Comparison of ENCODE assay signal across 8 cellular contexts in the genomic region with DNA sequence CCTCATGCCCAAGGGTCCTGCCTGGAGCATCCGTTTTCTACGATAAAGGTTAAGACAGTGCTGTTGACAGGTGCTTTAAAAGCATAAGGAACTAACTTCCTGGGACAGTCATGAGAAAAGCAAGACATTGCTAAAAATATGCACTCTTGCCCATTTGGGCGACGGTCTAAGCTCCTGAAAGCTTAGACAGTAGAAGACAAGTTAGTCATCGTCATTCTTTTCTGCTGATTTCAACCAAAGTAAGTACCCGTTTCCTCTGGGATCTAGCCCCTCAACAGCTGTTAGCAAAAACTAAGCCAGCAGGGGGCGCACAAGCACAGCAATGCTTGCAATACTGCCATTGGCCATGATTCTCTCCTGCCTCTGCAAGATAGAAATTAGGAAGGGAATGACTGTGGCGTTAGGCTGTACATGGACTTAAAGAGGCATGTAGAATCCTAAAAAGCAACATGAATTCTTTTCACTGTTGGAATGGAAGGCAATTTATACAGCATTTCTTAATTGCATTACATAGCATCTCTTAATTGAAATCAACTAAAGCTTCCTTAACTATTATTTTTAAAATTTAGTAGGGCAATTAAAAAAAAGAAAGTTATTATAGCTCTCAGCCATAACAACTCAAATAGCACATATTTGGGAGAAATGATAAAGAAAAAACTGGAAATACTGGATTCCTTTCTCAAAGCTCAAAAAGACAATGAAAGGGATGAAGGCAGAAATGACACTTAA.
DNase-seq lines count a peak whose midpoint lies in the region; ATAC-seq, FAIRE-seq and TF ChIP-seq lines count a peak whose summit lies in the region.

No MANE protein-coding gene starts in this region.

- POLR2A ChIA-PET in HCT116 (lab: Charles Lee) (no interaction called here), SK-N-SH (lab: Yijun Ruan, JAX) (no interaction called here)

- TF ChIP-seq EP300 in SK-N-SH (IDR thresholded peaks at IDR 0.05; ENCODE audit: borderline replicate concordance in 1 of 2, low read depth in 1 of 2, low read length in 1 of 2), result no peak

- peak overlapping the region; percentile 24; the same call in 1 of the 2 replicates for H3K4me2 ChIP-seq in HCT116 (ENCODE audit: low read length)
- no peak overlapping the region for H3K4me2 ChIP-seq in SK-N-SH

- no peaks in the 10 kb centered on the region for H3K36me3 Mint-ChIP-seq in activated naive CD4-positive, alpha-beta T cell treated with anti-CD3 and anti-CD28 coated beads for 36 hours (ENCODE audit: low read depth)

- TF ChIP-seq RAD21 in HCT116 (IDR thresholded peaks at IDR 0.05; ENCODE audit: low read depth) (peak; percentile 74), SK-N-SH (IDR thresholded peaks at IDR 0.05; ENCODE audit: low read length) (peak; percentile 82)

- peak; percentile 69 for DNase-seq in HCT116 (ENCODE audit: low read depth, low spot score)
- peak; percentile 93 for DNase-seq in NCI-H1105 treated with DMSO at 0.1 percent for 48 hours (lab: John Stamatoyannopoulos, UW)
- peak; percentile 72 for DNase-seq in SK-N-SH
- peak; percentile 95 for DNase-seq in activated naive CD4-positive, alpha-beta T cell treated with anti-CD3 and anti-CD28 coated beads for 36 hours
- DNase-seq in head of caudate nucleus, result peak; percentile 81 to 99 (median 95)
- peak; percentile 94 for DNase-seq in pons (ENCODE audit: low spot score)
- DNase-seq in upper lobe of right lung, result peak; percentile 90

- no peaks in the 10 kb centered on the region for H3K4me1 Mint-ChIP-seq in activated naive CD4-positive, alpha-beta T cell treated with anti-CD3 and anti-CD28 coated beads for 36 hours (ENCODE audit: low read depth)

- H3K27ac ChIP-seq in HCT116 (ENCODE audit: low read depth, low read length) (no peak overlapping the region), SK-N-SH (ENCODE audit: low read depth in 2 of 2, low read length in 1 of 2) (no peak overlapping the region), upper lobe of right lung (no peak overlapping the region)

- peaks cover 20% of the 10 kb centered on the region for H3K27me3 Mint-ChIP-seq in activated naive CD4-positive, alpha-beta T cell treated with anti-CD3 and anti-CD28 coated beads for 36 hours (ENCODE audit: low read depth)

- H3K4me1 ChIP-seq in HCT116 (ENCODE audit: control insufficient read depth in 1 of 2, insufficient read depth in 2 of 2, low read length in 2 of 2) (no peaks in the 10 kb centered on the region), SK-N-SH (ENCODE audit: control insufficient read depth in 1 of 2, insufficient read depth in 2 of 2, low read depth in 1 of 2, low read length in 1 of 2) (no peaks in the 10 kb centered on the region), upper lobe of right lung (no peaks in the 10 kb centered on the region)

- H3F3A ChIP-seq in SK-N-SH (replicated peaks; ENCODE audit: insufficient read depth), result no peaks in the 10 kb centered on the region

- peak; percentile 58 for FAIRE-seq in G401.6 (lab: Jason Lieb, UNC)

- no peaks in the 10 kb centered on the region for H3K9me2 ChIP-seq in HCT116 (ENCODE audit: insufficient read depth)
- no peaks in the 10 kb centered on the region for H3K9me2 ChIP-seq in SK-N-SH

- H3K4me3 ChIP-seq in HCT116 (replicated peaks in 1 of 2; ENCODE audit: low read depth in 1 of 2, low read length in 2 of 2), result no peak overlapping the region
- H3K4me3 ChIP-seq in SK-N-SH (ENCODE audit: low read depth in 2 of 2, low read length in 1 of 2), result peak overlapping the region in 1 of 2 experiments; percentile 28; a peak in 1 of 4 replicates
- H3K4me3 ChIP-seq in upper lobe of right lung, result no peak overlapping the region

- no peak overlapping the region for H3K27ac Mint-ChIP-seq in activated naive CD4-positive, alpha-beta T cell treated with anti-CD3 and anti-CD28 coated beads for 36 hours

- H3K9me3 Mint-ChIP-seq in activated naive CD4-positive, alpha-beta T cell treated with anti-CD3 and anti-CD28 coated beads for 36 hours, result no peaks in the 10 kb centered on the region

- H3K4me3 Mint-ChIP-seq in activated naive CD4-positive, alpha-beta T cell treated with anti-CD3 and anti-CD28 coated beads for 36 hours, result no peak overlapping the region

- 3% methylated on average over 8 of the region's 8 CpGs for WGBS in SK-N-SH (ENCODE audit: low lambda C conversion rate)

- TF ChIP-seq POLR2A in HCT116 (IDR thresholded peaks at IDR 0.05; ENCODE audit: borderline replicate concordance, extremely low read depth, insufficient read depth, insufficient read length), result no peak

- BruUV-seq in HCT116 (replicated peaks; lab: Mats Ljungman, UMichigan), result no TSS peak

- CTCF ChIA-PET in HCT116 (lab: Charles Lee), result interaction anchor here (0.8 to 3.7 kb wide), 12 partner anchors 9 to 645 kb away, joined by 3 to 19 read pairs (median 5); a partner anchor contains a TSS
- CTCF ChIA-PET in SK-N-SH (lab: Yijun Ruan, JAX), result interaction anchor here (0.6 to 9.7 kb wide), 64 partner anchors 9 to 755 kb away, joined by 3 to 145 read pairs (median 4); a partner anchor contains a TSS
- CTCF ChIA-PET in activated naive CD4-positive, alpha-beta T cell treated with anti-CD3 and anti-CD28 coated beads for 36 hours (lab: Charles Lee), result interaction anchor here (0.6 to 4.3 kb wide), 21 partner anchors 11 to 755 kb away, joined by 3 to 31 read pairs (median 3); no protein-coding TSS in a partner anchor

- RAD21 ChIA-PET in HCT116 (lab: Charles Lee; ENCODE audit: low non-redundant PET in 1 of 2, low total read pairs in 2 of 2, uncharacterized antibody in 2 of 2, unreplicated experiment in 2 of 2), result interaction anchor here (0.5 to 0.9 kb wide), 2 partner anchors 22 to 645 kb away, joined by 3 read pairs; no protein-coding TSS in a partner anchor

- intact Hi-C loops in HCT116 (cut with micrococcal nuclease) (loop anchor here (1.0 to 5.0 kb wide), 4 partner anchors 187 to 712 kb away; no protein-coding TSS in a partner anchor), head of caudate nucleus (cut with DNase I) (loop anchor here (5.0 to 10.0 kb wide), 2 partner anchors 195 to 377 kb away; no protein-coding TSS in a partner anchor), upper lobe of right lung (cut with DNase I) (loop anchor here (10.0 kb wide), 1 partner anchor 645 kb away; no protein-coding TSS in a partner anchor)
- intact Hi-C loops in activated naive CD4-positive, alpha-beta T cell treated with anti-CD3 and anti-CD28 coated beads for 36 hours (cut with micrococcal nuclease), result loop anchor here (1.0 to 10.0 kb wide), 6 partner anchors 185 to 755 kb away; no protein-coding TSS in a partner anchor

- TF ChIP-seq CTCF in HCT116 (IDR thresholded peaks at IDR 0.05 in 2 of 3, conservative IDR thresholded peaks at IDR 0.05 in 1 of 3; ENCODE audit: borderline replicate concordance in 1 of 3, insufficient read depth in 1 of 3, low read depth in 2 of 3, low read length in 2 of 3) (peak; percentile 80 to 99 (median 94)), SK-N-SH (IDR thresholded peaks at IDR 0.05) (peak; percentile 96), upper lobe of right lung (IDR thresholded peaks at IDR 0.05) (peak; percentile 96)

- no peaks in the 10 kb centered on the region for H3K9me3 ChIP-seq in HCT116 (ENCODE audit: control insufficient read depth in 1 of 2, insufficient read depth in 1 of 2, low read depth in 1 of 2, low read length in 2 of 2)
- no peaks in the 10 kb centered on the region for H3K9me3 ChIP-seq in SK-N-SH
- H3K9me3 ChIP-seq in upper lobe of right lung, result no peaks in the 10 kb centered on the region

- H3K36me3 ChIP-seq in HCT116 (ENCODE audit: control insufficient read depth in 1 of 2, insufficient read depth in 2 of 2, low read length in 2 of 2) (no peaks in the 10 kb centered on the region), SK-N-SH (replicated peaks in 1 of 2; ENCODE audit: control insufficient read depth in 1 of 2, insufficient read depth in 2 of 2, low read length in 1 of 2) (no peaks in the 10 kb centered on the region), upper lobe of right lung (no peaks in the 10 kb centered on the region)

- H3K9ac ChIP-seq in HCT116 (ENCODE audit: low read length) (no peak overlapping the region), SK-N-SH (no peak overlapping the region)

- H2AFZ ChIP-seq in HCT116 (ENCODE audit: low read depth, low read length, poor library complexity, severe bottlenecking), result no peak overlapping the region
- no peak overlapping the region for H2AFZ ChIP-seq in SK-N-SH (ENCODE audit: low read depth)

- H3K27me3 ChIP-seq in HCT116 (ENCODE audit: insufficient read depth, low read length) (no peaks in the 10 kb centered on the region), SK-N-SH (ENCODE audit: insufficient read depth) (peaks cover 10% of the 10 kb centered on the region; the same call in 1 of the 2 replicates), upper lobe of right lung (peaks cover 10% of the 10 kb centered on the region)

- ATAC-seq in HCT116, result peak; percentile 96
- ATAC-seq in upper lobe of right lung, result peak; percentile 93

- H3K79me2 ChIP-seq in HCT116 (ENCODE audit: insufficient read depth, low read length) (no peaks in the 10 kb centered on the region), SK-N-SH (ENCODE audit: insufficient read depth) (no peaks in the 10 kb centered on the region)

- H4K20me1 ChIP-seq in HCT116 (ENCODE audit: insufficient read depth) (no peaks in the 10 kb centered on the region), SK-N-SH (ENCODE audit: insufficient read depth) (no peaks in the 10 kb centered on the region)

TF ChIP-seq in HCT116, 20 proteins besides CTCF, POLR2A, EP300 and RAD21:
- TF ChIP-seq, protein P1, sequence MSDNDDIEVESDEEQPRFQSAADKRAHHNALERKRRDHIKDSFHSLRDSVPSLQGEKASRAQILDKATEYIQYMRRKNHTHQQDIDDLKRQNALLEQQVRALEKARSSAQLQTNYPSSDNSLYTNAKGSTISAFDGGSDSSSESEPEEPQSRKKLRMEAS (IDR thresholded peaks at IDR 0.05), result no peak
- no peak for TF ChIP-seq ELF1 (IDR thresholded peaks at IDR 0.05; ENCODE audit: borderline replicate concordance, low read depth)

TF ChIP-seq in SK-N-SH, 30 proteins besides CTCF, POLR2A, EP300 and RAD21 (continues in another document):
- TF ChIP-seq MXI1 (IDR thresholded peaks at IDR 0.05; ENCODE audit: low read depth, low read length) (no peak), SIN3A (IDR thresholded peaks at IDR 0.05; ENCODE audit: borderline replicate concordance, low read depth, low read length) (no peak), GATA2 (CRISPR knock-in tag; IDR thresholded peaks at IDR 0.05) (no peak)
- TF ChIP-seq, protein P2, sequence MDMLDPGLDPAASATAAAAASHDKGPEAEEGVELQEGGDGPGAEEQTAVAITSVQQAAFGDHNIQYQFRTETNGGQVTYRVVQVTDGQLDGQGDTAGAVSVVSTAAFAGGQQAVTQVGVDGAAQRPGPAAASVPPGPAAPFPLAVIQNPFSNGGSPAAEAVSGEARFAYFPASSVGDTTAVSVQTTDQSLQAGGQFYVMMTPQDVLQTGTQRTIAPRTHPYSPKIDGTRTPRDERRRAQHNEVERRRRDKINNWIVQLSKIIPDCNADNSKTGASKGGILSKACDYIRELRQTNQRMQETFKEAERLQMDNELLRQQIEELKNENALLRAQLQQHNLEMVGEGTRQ (IDR thresholded peaks at IDR 0.05; ENCODE audit: borderline replicate concordance, low read depth, low read length), result no peak
